9 cellular contexts compared by ENCODE assay signal in genomic region chr7:88927-89921, GRCh38.
DNase-seq lines count a peak whose midpoint lies in the region; ATAC-seq and TF ChIP-seq lines count a peak whose summit lies in the region.
"Had no signal": no experiment of that assay in that cellular context is flagged by ENCODE, and none has a peak within 500 bp of the region (broad histone marks: within the 10 kb centered on the region; RNA-seq: fewer than 3 reads in every experiment).

No MANE protein-coding gene starts in this region.

- DNase-seq in Caki2 (ENCODE audit: low read depth) (peak; percentile 32), NOMO-1 treated with DMSO at 0.1 percent for 48 hours (lab: John Stamatoyannopoulos, UW; ENCODE audit: unreplicated experiment) (peak; percentile 63), epithelial cell of prostate (ENCODE audit: low read depth, low spot score) (peak; percentile 40), osteoblast (ENCODE audit: insufficient read length, low spot score, missing footprints) (peak; percentile 99), D341Med (ENCODE audit: low spot score) (no peak)
- DNase-seq in activated naive CD4-positive, alpha-beta T cell treated with anti-CD3 and anti-CD28 coated beads, Interleukin-2, amount 50 U/mL, for 16 hours = no peak

- ATAC-seq in HG03460 (IDR thresholded peaks at IDR 0.05; ENCODE audit: unreplicated experiment) (no peak), GM21825 (IDR thresholded peaks at IDR 0.05; ENCODE audit: unreplicated experiment) (no peak)

- H3K36me3 ChIP-seq in osteoblast (ENCODE audit: insufficient read depth, low read length) = no peaks in the 10 kb centered on the region
- H3K36me3 ChIP-seq: cardiac muscle cell had no signal

- H3K9me3 ChIP-seq in osteoblast (ENCODE audit: low read depth, low read length) = no peaks in the 10 kb centered on the region

- peaks cover 51% of the 10 kb centered on the region for H3K4me1 ChIP-seq in osteoblast (ENCODE audit: insufficient read depth, low read length)

- peak overlapping the region; percentile 32 for H2AFZ ChIP-seq in osteoblast (ENCODE audit: low read length)

- no peaks in the 10 kb centered on the region for H3K79me2 ChIP-seq in osteoblast (ENCODE audit: insufficient read depth, low read length)

- H3K27ac ChIP-seq in epithelial cell of prostate (peak overlapping the region; percentile 15), osteoblast (ENCODE audit: low read depth, low read length) (peak overlapping the region; percentile 92)
- H3K27ac ChIP-seq: cardiac muscle cell had no signal

- no peaks in the 10 kb centered on the region for H4K20me1 ChIP-seq in osteoblast (ENCODE audit: insufficient read depth, low read length)

- H3K4me2 ChIP-seq in osteoblast (ENCODE audit: insufficient read depth, low read length) = peak overlapping the region; percentile 49

- TF ChIP-seq CTCF in osteoblast (IDR thresholded peaks at IDR 0.05; ENCODE audit: extremely low read depth, low read depth, low read length) = no peak

- H3K27me3 ChIP-seq in osteoblast (ENCODE audit: insufficient read depth, low read length) = no peaks in the 10 kb centered on the region
- H3K27me3 ChIP-seq: cardiac muscle cell had no signal

- H3K4me3 ChIP-seq in osteoblast (ENCODE audit: insufficient read depth, low read length) = no peak overlapping the region
- H3K4me3 ChIP-seq: cardiac muscle cell had no signal

- in situ Hi-C loops in Caki2 (cut with HindIII; ENCODE audit: low pct_unique_long_range_greater_than_20kb, low sequenced_read_pairs) = no loop called here

Comparison
In these comparisons a context has a peak if more than half of its experiments do, and no peak if none do; other contexts are left out.
1. DNase-seq: peak in Caki2 (single experiment), NOMO-1 treated with DMSO at 0.1 percent for 48 hours (single experiment), epithelial cell of prostate (single experiment) and osteoblast (single experiment); none in D341Med (single experiment) and activated naive CD4-positive, alpha-beta T cell treated with anti-CD3 and anti-CD28 coated beads, Interleukin-2, amount 50 U/mL, for 16 hours (single experiment).